7 cellular contexts compared by ENCODE assay signal in the genomic region with DNA sequence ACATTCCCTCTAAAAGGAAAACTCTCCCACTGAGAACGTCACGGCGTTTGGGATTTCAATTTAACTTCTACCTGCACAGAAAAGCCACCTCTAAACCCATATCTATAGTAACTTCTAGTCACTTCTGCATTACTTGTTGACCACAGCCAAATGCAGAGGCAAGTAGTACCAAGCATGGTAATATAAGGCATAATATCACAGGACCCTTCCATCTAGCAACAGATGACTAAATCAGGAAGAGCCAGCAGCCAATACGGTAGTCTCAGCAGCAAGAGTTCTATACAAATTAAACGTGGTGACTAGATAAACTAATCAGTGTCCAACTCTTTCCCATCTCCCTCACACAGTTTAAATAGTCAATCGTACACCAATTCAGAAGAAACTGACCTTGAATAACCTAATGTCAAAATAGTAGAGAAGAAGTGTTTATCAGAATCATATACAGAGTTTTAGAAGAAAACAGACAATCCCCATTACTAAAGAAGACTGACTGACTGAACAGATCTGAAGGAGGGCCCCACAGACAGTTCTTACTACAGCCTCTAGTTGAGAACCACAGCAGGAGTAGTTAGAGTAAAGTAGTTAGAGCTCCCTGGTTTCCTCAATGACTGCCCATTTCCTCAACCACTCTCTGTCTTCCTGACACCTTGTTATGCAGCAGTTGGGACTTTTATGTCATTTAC. TPM values are rescaled to one million over a fixed set of nuclear protein-coding genes. Genes with fewer than 3 reads are reported as not detected.
DNase-seq lines count a peak whose midpoint lies in the region; ATAC-seq, FAIRE-seq and TF ChIP-seq lines count a peak whose summit lies in the region.

No MANE protein-coding gene starts in this region.

- 0 out of 2 replicates have a peak, but pooled peaks have one; percentile 20 for TF ChIP-seq POLR2A in GM12892 (IDR thresholded peaks at IDR 0.05; ENCODE audit: low read depth, low read length)

- FAIRE-seq in GM12892 (lab: Jason Lieb, UNC) = peak; percentile 88

- ATAC-seq in GM21447 (IDR thresholded peaks at IDR 0.05; ENCODE audit: unreplicated experiment) (peak; percentile 99), HG03558 (IDR thresholded peaks at IDR 0.05; ENCODE audit: extremely low read depth, unreplicated experiment) (peak; percentile 98), left lobe of liver (peak; percentile 63)
- ATAC-seq in activated CD8-positive, alpha-beta T cell treated with anti-CD3 and anti-CD28 coated beads for 36 hours = peak; percentile 91

- peaks cover 25% of the 10 kb centered on the region for H3K4me1 Mint-ChIP-seq in activated CD8-positive, alpha-beta T cell treated with anti-CD3 and anti-CD28 coated beads for 36 hours (ENCODE audit: low read depth)

- CTCF ChIA-PET in activated CD8-positive, alpha-beta T cell treated with anti-CD3 and anti-CD28 coated beads for 36 hours (lab: Charles Lee) = no interaction called here

- no peaks in the 10 kb centered on the region for H3K27me3 Mint-ChIP-seq in activated CD8-positive, alpha-beta T cell treated with anti-CD3 and anti-CD28 coated beads for 36 hours

- DNase-seq in GM12892 (ENCODE audit: insufficient read length) (peak; percentile 34), left lobe of liver (ENCODE audit: low spot score) (no peak), NCI-H345 treated with DMSO at 0.1 percent for 48 hours (lab: John Stamatoyannopoulos, UW; ENCODE audit: unreplicated experiment) (no peak), NCI-H2171 (lab: John Stamatoyannopoulos, UW) (no peak)
- DNase-seq in activated CD8-positive, alpha-beta T cell treated with anti-CD3 and anti-CD28 coated beads for 36 hours = no peak

- intact Hi-C loops in activated CD8-positive, alpha-beta T cell treated with anti-CD3 and anti-CD28 coated beads for 36 hours (cut with micrococcal nuclease) = no loop called here

- H3K27ac Mint-ChIP-seq in activated CD8-positive, alpha-beta T cell treated with anti-CD3 and anti-CD28 coated beads for 36 hours = peak overlapping the region; percentile 47

- peaks cover 13% of the 10 kb centered on the region for H3K36me3 Mint-ChIP-seq in activated CD8-positive, alpha-beta T cell treated with anti-CD3 and anti-CD28 coated beads for 36 hours (ENCODE audit: low read depth)

- TF ChIP-seq CTCF in activated CD8-positive, alpha-beta T cell treated with anti-CD3 and anti-CD28 coated beads for 36 hours (IDR thresholded peaks at IDR 0.05) = no peak

- peaks cover 3% of the 10 kb centered on the region for H3K9me3 Mint-ChIP-seq in activated CD8-positive, alpha-beta T cell treated with anti-CD3 and anti-CD28 coated beads for 36 hours

- POLR2A ChIA-PET in activated CD8-positive, alpha-beta T cell treated with anti-CD3 and anti-CD28 coated beads for 36 hours (lab: Charles Lee) = no interaction called here

- H3K4me3 Mint-ChIP-seq in activated CD8-positive, alpha-beta T cell treated with anti-CD3 and anti-CD28 coated beads for 36 hours = no peak overlapping the region

RNA-seq across cellular contexts. Expression of a gene that starts 30.0 kb away (rescaled TPM):
- polyA plus RNA-seq in GM12892 (2012; ENCODE audit: missing spikeins) = 63.3 TPM
- 10 to 100 TPM; 46.5 to 46.9 TPM for total RNA-seq in activated CD8-positive, alpha-beta T cell treated with anti-CD3 and anti-CD28 coated beads for 36 hours
- 22.7 TPM for total RNA-seq in left lobe of liver

RNA-seq across cellular contexts. Expression of a gene that starts 58.8 kb away (rescaled TPM):
- 100 TPM for polyA plus RNA-seq in GM12892 (2012; ENCODE audit: missing spikeins)
- 10 to 100 TPM; 68.5 to 68.8 TPM for total RNA-seq in activated CD8-positive, alpha-beta T cell treated with anti-CD3 and anti-CD28 coated beads for 36 hours
- 25.9 TPM for total RNA-seq in left lobe of liver
